ENCODE assay signal across 16 cellular contexts in the genomic region with DNA sequence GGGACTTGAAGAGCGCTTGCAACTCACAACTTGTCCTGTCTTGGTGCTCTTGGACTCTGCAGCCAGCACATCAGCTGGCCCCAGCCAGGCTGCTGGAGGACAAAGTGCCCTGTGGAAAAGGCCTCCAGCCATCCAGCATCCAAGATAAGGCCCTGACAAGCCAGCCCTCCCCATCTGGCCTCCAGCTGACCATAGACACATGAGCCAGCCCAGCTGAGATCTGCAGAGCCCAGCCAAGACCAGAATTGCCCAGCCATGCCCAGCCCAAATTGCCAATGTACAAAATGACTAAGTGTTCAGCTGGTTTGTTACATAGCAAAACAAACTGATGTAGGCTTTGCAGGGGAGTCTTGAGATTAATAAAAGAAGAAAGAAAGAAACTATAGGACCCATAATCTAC. TPM values are rescaled to one million over a fixed set of nuclear protein-coding genes. Genes with fewer than 3 reads are reported as not detected.
DNase-seq lines count a peak whose midpoint lies in the region; ATAC-seq and TF ChIP-seq lines count a peak whose summit lies in the region.
"Had no signal": no experiment of that assay in that cellular context is flagged by ENCODE, and none has a peak within 500 bp of the region (broad histone marks: within the 10 kb centered on the region; RNA-seq: fewer than 3 reads in every experiment).

No MANE protein-coding gene starts in this region.

- H2BK12ac ChIP-seq in neuronal stem cell (ENCODE audit: low read length) = no peak overlapping the region

- no peak overlapping the region for H3K4ac ChIP-seq in neuronal stem cell (ENCODE audit: low read length)

- no peaks in the 10 kb centered on the region for H3K27me3 ChIP-seq in body of pancreas
- H3K27me3 ChIP-seq in neuronal stem cell (ENCODE audit: control insufficient read depth in 3 of 3, insufficient read depth in 3 of 3, low read depth in 1 of 3, low read length in 3 of 3) = peaks cover 0 to 17% (median 0%) of the 10 kb centered on the region in 3 experiments
- H3K27me3 ChIP-seq: BLaER1 had no signal

- 100% methylated on average over 1 of the region's 1 CpG; no CpG with 5 or more reads in 1 of the 2 donors for WGBS in body of pancreas, 2 donors
- no CpG with 5 or more reads among the region's 1 CpG for WGBS in neuronal stem cell (ENCODE audit: extremely low coverage in 2 of 2, insufficient read length in 2 of 2, insufficient replicate concordance in 1 of 2), 2 donors

- H2BK5ac ChIP-seq in neuronal stem cell (ENCODE audit: low read length) = no peak overlapping the region

- H3K36me3 ChIP-seq in body of pancreas (replicated peaks in 1 of 2; ENCODE audit: insufficient read depth in 1 of 2, low read depth in 2 of 2) (no peaks in the 10 kb centered on the region), neuronal stem cell (replicated peaks in 1 of 2; ENCODE audit: control insufficient read depth in 2 of 2, insufficient read depth in 2 of 2, low read length in 2 of 2) (no peaks in the 10 kb centered on the region)
- H3K36me3 ChIP-seq: BLaER1 had no signal

- H2AK5ac ChIP-seq in neuronal stem cell (ENCODE audit: low read depth, low read length) = peak overlapping the region; percentile 54

- no peak for TF ChIP-seq POLR2A in body of pancreas (IDR thresholded peaks at IDR 0.05)

- DNase-seq in AG20443 (ENCODE audit: low spot score) = peak; percentile 50
- peak; percentile 39 for DNase-seq in LHCN-M2 (ENCODE audit: low read depth)
- DNase-seq in body of pancreas = peak; percentile 34 to 53 (median 42)
- no peak for DNase-seq in neuronal stem cell (ENCODE audit: low spot score)
- DNase-seq in GDM1 (lab: John Stamatoyannopoulos, UW) = no peak
- no peak for DNase-seq in RKO (ENCODE audit: low spot score)
- DNase-seq: AML-193; Caco-2; CD8-positive, alpha-beta memory T cell; DND-41; GOT3; H9 had no signal

- no peak overlapping the region for H3K9ac ChIP-seq in neuronal stem cell (ENCODE audit: low read depth, low read length, poor library complexity)
- H3K9ac ChIP-seq: BLaER1 had no signal

- intact Hi-C loops in body of pancreas (cut with DNase I) = no loop called here

- H3K4me1 ChIP-seq in body of pancreas (peaks cover 4% of the 10 kb centered on the region), neuronal stem cell (ENCODE audit: control insufficient read depth in 2 of 2, insufficient read depth in 1 of 2, low read depth in 1 of 2, low read length in 2 of 2) (peaks cover 0 to 2% of the 10 kb centered on the region in 2 donors)
- H3K4me1 ChIP-seq: BLaER1, Caco-2 had no signal

- no peak overlapping the region for H3K27ac ChIP-seq in body of pancreas
- no peak overlapping the region for H3K27ac ChIP-seq in neuronal stem cell (replicated peaks; ENCODE audit: low read length)
- H3K27ac ChIP-seq: BLaER1, HL-60 had no signal

- peak; percentile 45 for ATAC-seq in body of pancreas
- ATAC-seq in GM18867 (IDR thresholded peaks at IDR 0.05; ENCODE audit: unreplicated experiment) = no peak
- ATAC-seq in HG02885 (IDR thresholded peaks at IDR 0.05; ENCODE audit: poor library complexity, unreplicated experiment) = no peak

- H3K4me2 ChIP-seq in neuronal stem cell (ENCODE audit: insufficient read depth, low read length, poor library complexity, severe bottlenecking) = no peak overlapping the region
- H3K4me2 ChIP-seq: BLaER1 had no signal

- H3K9me3 ChIP-seq in body of pancreas (no peaks in the 10 kb centered on the region), neuronal stem cell (replicated peaks in 1 of 2; ENCODE audit: control insufficient read depth in 2 of 2, insufficient read depth in 1 of 2, low read depth in 1 of 2, low read length in 2 of 2) (peaks cover 2 to 5% of the 10 kb centered on the region in 2 donors)
- H3K9me3 ChIP-seq: BLaER1, Caco-2 had no signal

- no peak overlapping the region for H2BK15ac ChIP-seq in neuronal stem cell (ENCODE audit: low read length)

- peak overlapping the region; percentile 41 for H3K18ac ChIP-seq in neuronal stem cell (ENCODE audit: low read length)

- H3K79me1 ChIP-seq in neuronal stem cell (ENCODE audit: low read depth, low read length) = no peaks in the 10 kb centered on the region

- H3K23ac ChIP-seq in neuronal stem cell (ENCODE audit: low read depth, low read length, poor library complexity) = no peak overlapping the region

- no peak overlapping the region for H2AFZ ChIP-seq in neuronal stem cell (ENCODE audit: low read length)

- no peak overlapping the region for H2BK120ac ChIP-seq in neuronal stem cell (ENCODE audit: low read depth, low read length)

- H4K8ac ChIP-seq in neuronal stem cell (ENCODE audit: low read depth, low read length) = no peak overlapping the region

- TF ChIP-seq CTCF in body of pancreas (IDR thresholded peaks at IDR 0.05) = no peak

- H3K14ac ChIP-seq in neuronal stem cell (ENCODE audit: low read length) = no peak overlapping the region

- H4K91ac ChIP-seq in neuronal stem cell (ENCODE audit: low read depth, low read length, poor library complexity) = no peak overlapping the region

- H3K4me3 ChIP-seq in body of pancreas (no peak overlapping the region), neuronal stem cell (ENCODE audit: low read length in 2 of 2) (peak overlapping the region in 1 of 2 donors; percentile 18)
- H3K4me3 ChIP-seq: BLaER1 had no signal

RNA-seq across cellular contexts. Expression of gene FRMD4A, which starts 36.0 kb away (rescaled TPM):
- total RNA-seq in LHCN-M2 (2014; rRNA removed) = 34.8 and 39.0 TPM in 2 replicates
- 57.1 TPM for polyA plus RNA-seq in LHCN-M2 (2012)
- total RNA-seq in body of pancreas = 10 to 100 TPM; 18.9 to 46.1 TPM
- polyA plus RNA-seq in neuronal stem cell (2013, experiment 1 of 2) = 38.6 TPM
- polyA plus RNA-seq in neuronal stem cell (2013, experiment 2 of 2) = 33.8 TPM

Comparison
In these comparisons a context has a peak if more than half of its experiments do, and no peak if none do; other contexts are left out.
1. DNase-seq: peak in AG20443 (single experiment), LHCN-M2 (single experiment) and body of pancreas (4 of 4); none in neuronal stem cell (single experiment), GDM1 (single experiment) and RKO (single experiment).